ENCODE assay signal across 15 cellular contexts in the genomic region with DNA sequence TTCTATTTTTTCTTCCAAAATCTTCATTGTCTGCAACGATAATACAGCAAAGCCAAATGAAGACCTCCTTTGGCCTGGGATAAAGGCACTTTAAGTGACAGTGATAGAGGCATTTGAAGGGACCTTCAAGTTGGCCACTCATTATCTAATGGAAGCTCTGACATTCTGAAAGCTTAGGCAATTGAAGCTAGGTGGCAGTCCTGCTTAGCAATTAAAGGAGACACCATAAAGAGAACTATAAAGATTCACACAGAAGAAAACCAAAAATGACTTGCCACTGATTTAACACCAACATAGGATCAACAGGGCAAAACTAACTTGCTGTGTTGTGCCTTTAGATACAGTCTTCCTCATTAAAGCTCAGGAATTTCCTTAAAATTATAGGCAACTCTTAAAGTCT.
DNase-seq lines count a peak whose midpoint lies in the region; ATAC-seq, FAIRE-seq and TF ChIP-seq lines count a peak whose summit lies in the region.
"Had no signal": no experiment of that assay in that cellular context is flagged by ENCODE, and none has a peak within 500 bp of the region (broad histone marks: within the 10 kb centered on the region; RNA-seq: fewer than 3 reads in every experiment).

No MANE protein-coding gene starts in this region.

- no peaks in the 10 kb centered on the region for H3K79me2 ChIP-seq in Karpas-422 (ENCODE audit: low read length)

- DNase-seq in BE2C (no peak), LoVo (ENCODE audit: low spot score) (peak; percentile 0), WERI-Rb-1 (no peak), left lobe of liver (ENCODE audit: low spot score) (no peak), occipital lobe (lab: John Stamatoyannopoulos, UW) (no peak), Karpas-422 (no peak), GM12892 (ENCODE audit: insufficient read length) (no peak)
- DNase-seq in activated CD4-positive, alpha-beta memory T cell treated with anti-CD3 and anti-CD28 coated beads, Interleukin-2, amount 10 ng/mL, durations not matched to agents 7 days and 5 days, result no peak
- DNase-seq: activated CD4-positive, alpha-beta T cell treated with anti-CD3 and anti-CD28 coated beads, Interleukin-2, amount 10 ng/mL, durations not matched to agents 24 days and 14 days; activated gamma-delta T cell treated with Interleukin-2 at 50 U/mL for 16 hours; central memory CD4-positive, alpha-beta T cell; GF-D8; left cardiac atrium; MG63 had no signal

- H3K4me1 ChIP-seq in BE2C (no peaks in the 10 kb centered on the region), Karpas-422 (ENCODE audit: low read length) (no peaks in the 10 kb centered on the region)

- ATAC-seq in left lobe of liver, result peak; percentile 26
- ATAC-seq: left cardiac atrium; stimulated activated memory B cell treated with anti-CD40 and anti-IgM and Interleukin-4, amounts not matched to agents 10 μg/mL and 1 μg/mL and 100 μg/mL, for 72 hours had no signal

- no peak overlapping the region for H3K9ac ChIP-seq in Karpas-422 (ENCODE audit: low read length)

- no peak overlapping the region for H3K27ac Mint-ChIP-seq in activated CD4-positive, alpha-beta memory T cell treated with anti-CD3 and anti-CD28 coated beads, Interleukin-2, amount 10 ng/mL, durations not matched to agents 7 days and 5 days
- H3K27ac Mint-ChIP-seq: activated CD4-positive, alpha-beta T cell treated with anti-CD3 and anti-CD28 coated beads, Interleukin-2, amount 10 ng/mL, durations not matched to agents 24 days and 14 days; stimulated activated memory B cell treated with anti-CD40 and anti-IgM and Interleukin-4, amounts not matched to agents 10 μg/mL and 1 μg/mL and 100 μg/mL, for 72 hours had no signal

- no peak overlapping the region for H3K4me3 Mint-ChIP-seq in activated CD4-positive, alpha-beta memory T cell treated with anti-CD3 and anti-CD28 coated beads, Interleukin-2, amount 10 ng/mL, durations not matched to agents 7 days and 5 days
- H3K4me3 Mint-ChIP-seq: activated CD4-positive, alpha-beta T cell treated with anti-CD3 and anti-CD28 coated beads, Interleukin-2, amount 10 ng/mL, durations not matched to agents 24 days and 14 days; stimulated activated memory B cell treated with anti-CD40 and anti-IgM and Interleukin-4, amounts not matched to agents 10 μg/mL and 1 μg/mL and 100 μg/mL, for 72 hours had no signal

- H3K9me3 Mint-ChIP-seq in activated CD4-positive, alpha-beta memory T cell treated with anti-CD3 and anti-CD28 coated beads, Interleukin-2, amount 10 ng/mL, durations not matched to agents 7 days and 5 days, result no peaks in the 10 kb centered on the region
- H3K9me3 Mint-ChIP-seq: activated CD4-positive, alpha-beta T cell treated with anti-CD3 and anti-CD28 coated beads, Interleukin-2, amount 10 ng/mL, durations not matched to agents 24 days and 14 days had no signal

- no peak overlapping the region for H3K4me3 ChIP-seq in BE2C (ENCODE audit: low read depth, low read length)
- H3K4me3 ChIP-seq in WERI-Rb-1 (ENCODE audit: low read depth, low read length), result no peak overlapping the region
- no peak overlapping the region for H3K4me3 ChIP-seq in Karpas-422 (ENCODE audit: low read length)
- H3K4me3 ChIP-seq: MG63 had no signal

- no peaks in the 10 kb centered on the region for H3K27me3 Mint-ChIP-seq in activated CD4-positive, alpha-beta memory T cell treated with anti-CD3 and anti-CD28 coated beads, Interleukin-2, amount 10 ng/mL, durations not matched to agents 7 days and 5 days
- H3K27me3 Mint-ChIP-seq: activated CD4-positive, alpha-beta T cell treated with anti-CD3 and anti-CD28 coated beads, Interleukin-2, amount 10 ng/mL, durations not matched to agents 24 days and 14 days had no signal

- no peak for TF ChIP-seq POLR2A in GM12892 (IDR thresholded peaks at IDR 0.05; ENCODE audit: low read depth, low read length)

- H3K36me3 ChIP-seq in BE2C, result no peaks in the 10 kb centered on the region
- H3K36me3 ChIP-seq in WERI-Rb-1, result no peaks in the 10 kb centered on the region
- no peaks in the 10 kb centered on the region for H3K36me3 ChIP-seq in Karpas-422 (ENCODE audit: insufficient read depth, low read length)
- H3K36me3 ChIP-seq: MG63 had no signal

- H3K27me3 ChIP-seq in BE2C, result no peaks in the 10 kb centered on the region
- H3K27me3 ChIP-seq in WERI-Rb-1 (ENCODE audit: insufficient read depth, low read depth, severe bottlenecking), result no peaks in the 10 kb centered on the region
- no peaks in the 10 kb centered on the region for H3K27me3 ChIP-seq in Karpas-422 (ENCODE audit: low read length)
- H3K27me3 ChIP-seq: MG63 had no signal

- no peak overlapping the region for H2AFZ ChIP-seq in Karpas-422 (ENCODE audit: low read length)

- FAIRE-seq in GM12892 (lab: Jason Lieb, UNC), result no peak

- no peaks in the 10 kb centered on the region for H3K4me1 Mint-ChIP-seq in activated CD4-positive, alpha-beta memory T cell treated with anti-CD3 and anti-CD28 coated beads, Interleukin-2, amount 10 ng/mL, durations not matched to agents 7 days and 5 days
- H3K4me1 Mint-ChIP-seq: activated CD4-positive, alpha-beta T cell treated with anti-CD3 and anti-CD28 coated beads, Interleukin-2, amount 10 ng/mL, durations not matched to agents 24 days and 14 days; stimulated activated memory B cell treated with anti-CD40 and anti-IgM and Interleukin-4, amounts not matched to agents 10 μg/mL and 1 μg/mL and 100 μg/mL, for 72 hours had no signal

- H4K20me1 ChIP-seq in Karpas-422 (ENCODE audit: insufficient read depth, low read depth, low read length), result no peaks in the 10 kb centered on the region

- CTCF ChIA-PET in activated CD4-positive, alpha-beta memory T cell treated with anti-CD3 and anti-CD28 coated beads, Interleukin-2, amount 10 ng/mL, durations not matched to agents 7 days and 5 days (lab: Charles Lee), result no interaction called here

- no peak overlapping the region for H3K27ac ChIP-seq in WERI-Rb-1
- H3K27ac ChIP-seq in Karpas-422 (ENCODE audit: low read length), result no peak overlapping the region

- H3K9me3 ChIP-seq in BE2C, result no peaks in the 10 kb centered on the region
- H3K9me3 ChIP-seq in WERI-Rb-1 (ENCODE audit: severe bottlenecking), result no peaks in the 10 kb centered on the region
- no peaks in the 10 kb centered on the region for H3K9me3 ChIP-seq in Karpas-422 (ENCODE audit: low read length)
- H3K9me3 ChIP-seq: MG63 had no signal

- POLR2A ChIA-PET in activated CD4-positive, alpha-beta memory T cell treated with anti-CD3 and anti-CD28 coated beads, Interleukin-2, amount 10 ng/mL, durations not matched to agents 7 days and 5 days (lab: Charles Lee), result no interaction called here

- H3K9me2 ChIP-seq in Karpas-422 (replicated peaks; ENCODE audit: insufficient read depth, low read length), result no peaks in the 10 kb centered on the region

- H3K4me2 ChIP-seq in Karpas-422 (ENCODE audit: low read depth, low read length, poor library complexity, severe bottlenecking), result no peak overlapping the region

- no peaks in the 10 kb centered on the region for H3K36me3 Mint-ChIP-seq in activated CD4-positive, alpha-beta memory T cell treated with anti-CD3 and anti-CD28 coated beads, Interleukin-2, amount 10 ng/mL, durations not matched to agents 7 days and 5 days (ENCODE audit: low read depth)
- H3K36me3 Mint-ChIP-seq: stimulated activated memory B cell treated with anti-CD40 and anti-IgM and Interleukin-4, amounts not matched to agents 10 μg/mL and 1 μg/mL and 100 μg/mL, for 72 hours had no signal

- TF ChIP-seq CTCF in BE2C (IDR thresholded peaks at IDR 0.05; ENCODE audit: low read depth, low read length), result peak; percentile 36
- peak; percentile 12; the same call in 1 of the 2 replicates for TF ChIP-seq CTCF in WERI-Rb-1 (IDR thresholded peaks at IDR 0.05; ENCODE audit: low read depth, low read length)
